Comparison of ENCODE assay signal across 27 cellular contexts in genomic region chr3:150460484-150460883, GRCh38.
"Had no signal": no experiment of that assay in that cellular context is flagged by ENCODE, and none has a peak within 500 bp of the region (broad histone marks: within the 10 kb centered on the region; RNA-seq: fewer than 3 reads in every experiment).

No MANE protein-coding gene starts in this region.

- DNase-seq: cortex of kidney; effector memory CD8-positive, alpha-beta T cell; erythroblast; esophagus squamous epithelium; foreskin melanocyte; glutamatergic neuron; heart right ventricle; hippocampal formation; left colon; mesenchymal stem cell; mucosa of descending colon; naive B cell; right cardiac atrium; spleen; stimulated activated CD4-positive, alpha-beta T cell treated with anti-CD3 and anti-CD28 coated beads, Interleukin-4, amount 100 ng/mL, for 4 hours; stimulated activated naive CD8-positive, alpha-beta T cell treated with anti-CD3 and anti-CD28 coated beads, Interleukin-15, Interleukin-2, amounts not matched to agents 100 U/mL and 50 U/mL, for 24 hours; substantia nigra; testis; tibial artery had no signal

- H3K27ac ChIP-seq: esophagus squamous epithelium, heart right ventricle, neural progenitor cell, prostate gland, skin epidermis, spleen, testis, tibial artery, vagina had no signal

- H3K27ac Mint-ChIP-seq: mesothelial cell of epicardium; natural killer cell treated with Interleukin-12 subunit alpha and Interleukin-12 subunit beta and Interleukin-15 and Interleukin-18, amount 100 ng/mL, for 72 hours; stimulated activated memory B cell treated with anti-CD40 and anti-IgM and Interleukin-4, amounts not matched to agents 10 μg/mL and 1 μg/mL and 100 μg/mL, for 72 hours had no signal

- H3K27me3 Mint-ChIP-seq: effector memory CD8-positive, alpha-beta T cell; naive B cell; natural killer cell treated with Interleukin-12 subunit alpha and Interleukin-12 subunit beta and Interleukin-15 and Interleukin-18, amount 100 ng/mL, for 72 hours; stimulated activated memory B cell treated with anti-CD40 and anti-IgM and Interleukin-4, amounts not matched to agents 10 μg/mL and 1 μg/mL and 100 μg/mL, for 72 hours had no signal

- H3K9ac ChIP-seq: neural progenitor cell had no signal

- H3K27me3 ChIP-seq: esophagus squamous epithelium, heart right ventricle, neural progenitor cell, spleen, testis, tibial artery, vagina had no signal

- H3K4me1 ChIP-seq: esophagus squamous epithelium, neural progenitor cell, prostate gland, spleen, testis had no signal

- H3K4me3 ChIP-seq: esophagus squamous epithelium, heart right ventricle, lung, mucosa of descending colon, neural progenitor cell, prostate gland, skin epidermis, spleen, testis, tibial artery, vagina had no signal

- H3K9me3 ChIP-seq: esophagus squamous epithelium, heart right ventricle, mucosa of descending colon, prostate gland, spleen, testis, tibial artery, vagina had no signal

- H3K4me1 Mint-ChIP-seq: naive B cell; neural progenitor cell; stimulated activated memory B cell treated with anti-CD40 and anti-IgM and Interleukin-4, amounts not matched to agents 10 μg/mL and 1 μg/mL and 100 μg/mL, for 72 hours had no signal

- H2AFZ ChIP-seq: neural progenitor cell had no signal

- H3K9me3 Mint-ChIP-seq: effector memory CD8-positive, alpha-beta T cell; mesothelial cell of epicardium; naive B cell; natural killer cell treated with Interleukin-12 subunit alpha and Interleukin-12 subunit beta and Interleukin-15 and Interleukin-18, amount 100 ng/mL, for 72 hours; neural progenitor cell; stimulated activated memory B cell treated with anti-CD40 and anti-IgM and Interleukin-4, amounts not matched to agents 10 μg/mL and 1 μg/mL and 100 μg/mL, for 72 hours had no signal

- H3K4me2 ChIP-seq: neural progenitor cell had no signal

- H3K4me3 Mint-ChIP-seq: effector memory CD8-positive, alpha-beta T cell; mesothelial cell of epicardium; naive B cell; natural killer cell treated with Interleukin-12 subunit alpha and Interleukin-12 subunit beta and Interleukin-15 and Interleukin-18, amount 100 ng/mL, for 72 hours; neural progenitor cell; stimulated activated memory B cell treated with anti-CD40 and anti-IgM and Interleukin-4, amounts not matched to agents 10 μg/mL and 1 μg/mL and 100 μg/mL, for 72 hours had no signal

- H3K36me3 ChIP-seq: prostate gland had no signal

- ATAC-seq: effector memory CD8-positive, alpha-beta T cell; heart right ventricle; left colon; mucosa of descending colon; natural killer cell treated with Interleukin-12 subunit alpha and Interleukin-12 subunit beta and Interleukin-15 and Interleukin-18, amount 100 ng/mL, for 72 hours; right cardiac atrium; stimulated activated memory B cell treated with anti-CD40 and anti-IgM and Interleukin-4, amounts not matched to agents 10 μg/mL and 1 μg/mL and 100 μg/mL, for 72 hours; stimulated activated naive CD8-positive, alpha-beta T cell treated with anti-CD3 and anti-CD28 coated beads, Interleukin-15, Interleukin-2, amounts not matched to agents 100 U/mL and 50 U/mL, for 24 hours had no signal
